13 cellular contexts compared by ENCODE assay signal in the genomic region with DNA sequence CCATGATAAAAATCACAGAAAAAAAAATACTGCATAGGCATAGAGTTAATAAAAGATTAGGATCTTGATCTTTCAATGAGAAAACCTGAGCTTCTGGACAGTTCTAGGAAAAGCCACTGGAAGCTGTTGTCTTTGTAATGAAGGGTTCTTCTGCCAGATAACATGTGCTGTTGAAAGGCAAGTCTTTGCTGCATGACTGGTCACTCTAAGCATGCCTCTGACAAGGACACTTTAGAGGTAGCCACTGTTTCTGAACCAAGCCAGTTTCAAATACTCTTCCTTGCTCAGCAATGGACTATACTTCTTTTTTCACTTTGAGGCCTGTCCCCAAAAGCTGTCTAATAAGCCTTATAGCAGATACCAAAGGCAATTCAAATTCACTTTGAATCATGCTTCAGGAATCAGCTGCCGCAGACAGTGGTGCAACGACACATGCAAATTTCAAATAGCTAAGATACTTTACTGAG.
DNase-seq lines count a peak whose midpoint lies in the region; ATAC-seq, FAIRE-seq and TF ChIP-seq lines count a peak whose summit lies in the region.
"Had no signal": no experiment of that assay in that cellular context is flagged by ENCODE, and none has a peak within 500 bp of the region (broad histone marks: within the 10 kb centered on the region; RNA-seq: fewer than 3 reads in every experiment).

No MANE protein-coding gene starts in this region.

- H3K4me2 ChIP-seq in mammary epithelial cell (ENCODE audit: insufficient read depth, low read depth, low read length) (no peak overlapping the region), K562 (ENCODE audit: insufficient read depth, low read length) (peak overlapping the region; percentile 46)

- no peak overlapping the region for H2AFZ ChIP-seq in mammary epithelial cell (ENCODE audit: low read depth, low read length)
- H2AFZ ChIP-seq in K562 (ENCODE audit: low read depth, low read length): peak overlapping the region; percentile 69

- H3K27me3 ChIP-seq in mammary epithelial cell (ENCODE audit: insufficient read depth, low read length): no peaks in the 10 kb centered on the region
- no peaks in the 10 kb centered on the region for H3K27me3 ChIP-seq in K562 (ENCODE audit: control insufficient read depth in 2 of 2, insufficient read depth in 2 of 2, low read length in 2 of 2)
- H3K27me3 ChIP-seq in uterus: no peaks in the 10 kb centered on the region
- H3K27me3 ChIP-seq: spleen had no signal

- H3K27me3 Mint-ChIP-seq in MCF 10A (ENCODE audit: insufficient read depth, unreplicated experiment): no peaks in the 10 kb centered on the region
- H3K27me3 Mint-ChIP-seq: activated CD4-positive, alpha-beta T cell treated with anti-CD3 and anti-CD28 coated beads for 36 hours had no signal

- ATAC-seq in K562: peak; percentile 77
- ATAC-seq: activated CD4-positive, alpha-beta T cell treated with anti-CD3 and anti-CD28 coated beads for 36 hours; activated naive CD4-positive, alpha-beta T cell treated with anti-CD3 and anti-CD28 coated beads, Interleukin-2, amount 50 U/mL, for 72 hours had no signal

- H3K36me3 Mint-ChIP-seq in MCF 10A (ENCODE audit: insufficient read depth, unreplicated experiment): peaks cover 21% of the 10 kb centered on the region

- peaks cover 7% of the 10 kb centered on the region for H3K9me3 Mint-ChIP-seq in MCF 10A (ENCODE audit: unreplicated experiment)

- no peaks in the 10 kb centered on the region for H4K20me1 ChIP-seq in mammary epithelial cell (ENCODE audit: insufficient read depth, low read length)
- no peaks in the 10 kb centered on the region for H4K20me1 ChIP-seq in K562 (replicated peaks; ENCODE audit: control insufficient read depth, insufficient read depth, low read length)

- in situ Hi-C loops in mammary epithelial cell (cut with MboI; ENCODE audit: low sequenced_read_pairs in 2 of 2): no loop called here
- in situ Hi-C loops in K562 (cut with MboI): no loop called here

- H3K9ac ChIP-seq in mammary epithelial cell (ENCODE audit: insufficient read depth, low read length) (no peak overlapping the region), K562 (ENCODE audit: insufficient read depth in 1 of 2, low read depth in 2 of 2, low read length in 2 of 2) (no peak overlapping the region)

- H3K79me2 ChIP-seq in mammary epithelial cell (ENCODE audit: insufficient read depth, low read length) (no peaks in the 10 kb centered on the region), K562 (ENCODE audit: control insufficient read depth, insufficient read depth, low read length) (no peaks in the 10 kb centered on the region)

- CTCF ChIA-PET in MCF 10A (lab: Yijun Ruan, JAX) (interaction anchor here (1.0 to 1.3 kb wide), 3 partner anchors 11 to 265 kb away, joined by 3 to 7 read pairs (median 4); no protein-coding TSS in a partner anchor), mammary epithelial cell (lab: Charles Lee; ENCODE audit: low non-redundant PET) (no interaction called here), K562 (lab: Yijun Ruan, JAX; ENCODE audit: low intra/inter-chr PET ratio) (interaction anchor here (0.7 kb wide), 1 partner anchor 253 kb away, joined by 5 read pairs; no protein-coding TSS in a partner anchor)

- WGBS in mammary epithelial cell (ENCODE audit: low coverage, missing lambda C conversion rate): 100% methylated on average over 2 of the region's 2 CpGs
- 62% methylated on average over 2 of the region's 2 CpGs for WGBS in K562 (ENCODE audit: insufficient coverage, low coverage, missing lambda C conversion rate)

- peak; percentile 81 for FAIRE-seq in K562 (lab: Jason Lieb, UNC)
- FAIRE-seq: endothelial cell of umbilical vein had no signal

- POLR2A ChIA-PET in MCF 10A (lab: Yijun Ruan, JAX) (interaction anchor here (0.5 to 4.7 kb wide), 13 partner anchors 9 to 694 kb away, joined by 3 to 41 read pairs (median 4); a partner anchor contains a TSS), K562 (lab: Yijun Ruan, JAX) (interaction anchor here (0.8 to 1.6 kb wide), 10 partner anchors 10 to 70 kb away, joined by 3 to 9 read pairs (median 3); a partner anchor contains a TSS)

- peaks cover 45% of the 10 kb centered on the region for H3K4me1 Mint-ChIP-seq in MCF 10A (ENCODE audit: insufficient read depth, unreplicated experiment)

- H3K36me3 ChIP-seq in mammary epithelial cell (ENCODE audit: insufficient read depth, low read length) (no peaks in the 10 kb centered on the region), K562 (ENCODE audit: control insufficient read depth, insufficient read depth, low read length) (no peaks in the 10 kb centered on the region), uterus (no peaks in the 10 kb centered on the region)
- H3K36me3 ChIP-seq: spleen had no signal

- no peak overlapping the region for H3K4me3 Mint-ChIP-seq in MCF 10A (ENCODE audit: unreplicated experiment)
- H3K4me3 Mint-ChIP-seq: activated CD4-positive, alpha-beta T cell treated with anti-CD3 and anti-CD28 coated beads for 36 hours had no signal

- H3K9me1 ChIP-seq in K562 (ENCODE audit: control insufficient read depth, insufficient read depth, low read length): no peaks in the 10 kb centered on the region

- intact Hi-C loops in MCF 10A (cut with micrococcal nuclease): no loop called here
- intact Hi-C loops in mammary epithelial cell (cut with micrococcal nuclease): no loop called here
- intact Hi-C loops in K562 (cut with micrococcal nuclease): loop anchor here (5.0 kb wide), 1 partner anchor 67 kb away; no protein-coding TSS in a partner anchor
- intact Hi-C loops in uterus (cut with DNase I; ENCODE audit: low total_unique reads): no loop called here

- H3K4me1 ChIP-seq in mammary epithelial cell (ENCODE audit: insufficient read depth, low read length) (peaks cover 30% of the 10 kb centered on the region), K562 (replicated peaks in 1 of 2; ENCODE audit: control insufficient read depth in 2 of 2, insufficient read depth in 2 of 2, low read length in 2 of 2) (peaks cover 0 to 43% of the 10 kb centered on the region in 2 experiments; a peak in 3 of 5 replicates), uterus (no peaks in the 10 kb centered on the region)

- H3K9me3 ChIP-seq in mammary epithelial cell (replicated peaks; ENCODE audit: insufficient read depth, low read length): no peaks in the 10 kb centered on the region
- H3K9me3 ChIP-seq in K562 (replicated peaks; ENCODE audit: control insufficient read depth, insufficient read depth, low read depth, low read length): no peaks in the 10 kb centered on the region; the same call in 1 of the 2 replicates
- H3K9me3 ChIP-seq in uterus: no peaks in the 10 kb centered on the region
- H3K9me3 ChIP-seq: spleen had no signal

- BruUV-seq in MCF 10A (replicated peaks; lab: Mats Ljungman, UMichigan): no TSS peak
- no TSS peak for BruUV-seq in mammary epithelial cell (replicated peaks; lab: Mats Ljungman, UMichigan)
- BruUV-seq in K562 (replicated peaks; lab: Mats Ljungman, UMichigan): no TSS peak

- dilution Hi-C loops in mammary epithelial cell (cut with HindIII; ENCODE audit: low sequenced_read_pairs): loop anchor here (5.0 kb wide), 1 partner anchor 57 kb away; no protein-coding TSS in a partner anchor

- TF ChIP-seq CTCF in MCF 10A (IDR thresholded peaks at IDR 0.05; ENCODE audit: unreplicated experiment) (no peak), mammary epithelial cell (conservative IDR thresholded peaks at IDR 0.05 in 1 of 2, IDR thresholded peaks at IDR 0.05 in 1 of 2; ENCODE audit: extremely low read depth in 1 of 2, insufficient read depth in 1 of 2, low read depth in 1 of 2, low read length in 2 of 2) (no peak), K562 (IDR thresholded peaks at IDR 0.05 in 2 of 3, conservative IDR thresholded peaks at IDR 0.05 in 1 of 3; ENCODE audit: insufficient read depth in 2 of 3, low read depth in 1 of 3, low read length in 3 of 3) (no peak), uterus (IDR thresholded peaks at IDR 0.05) (no peak)

- H3K4me3 ChIP-seq in mammary epithelial cell (replicated peaks in 1 of 3; ENCODE audit: insufficient read depth in 1 of 3, low read depth in 2 of 3, low read length in 3 of 3) (no peak overlapping the region), K562 (no peak overlapping the region), uterus (no peak overlapping the region)
- H3K4me3 ChIP-seq: spleen had no signal

- TF ChIP-seq POLR2A in K562 (conservative IDR thresholded peaks at IDR 0.05) (no peak), uterus (IDR thresholded peaks at IDR 0.05) (no peak)

- TF ChIP-seq RAD21 in K562 (CRISPR knock-in tag; conservative IDR thresholded peaks at IDR 0.05 in 1 of 2, IDR thresholded peaks at IDR 0.05 in 1 of 2): 0 out of 4 replicates have a peak, but pooled peaks of 1 of the 2 experiments have one; percentile 2

- no peak for DNase-seq in MCF 10A (ENCODE audit: unreplicated experiment)
- no peak for DNase-seq in mammary epithelial cell
- DNase-seq in K562 (ENCODE audit: extremely low read depth in 1 of 4, low spot score in 3 of 4): peak in 3 of 4 experiments; percentile 14 to 65 (median 64)
- DNase-seq in islet precursor cell: peak; percentile 68
- DNase-seq in uterus: no peak
- DNase-seq in mucosa of gallbladder (ENCODE audit: low spot score): no peak
- DNase-seq in NCI-H1930 (lab: John Stamatoyannopoulos, UW): no peak
- DNase-seq in central memory CD4-positive, alpha-beta T cell: no peak
- DNase-seq: ACHN; activated CD4-positive, alpha-beta T cell treated with anti-CD3 and anti-CD28 coated beads for 36 hours; spleen had no signal

- H3K27ac ChIP-seq in mammary epithelial cell (ENCODE audit: insufficient read depth, low read depth, low read length): no peak overlapping the region
- peak overlapping the region; percentile 31; the same call in 2 of the 3 replicates for H3K27ac ChIP-seq in K562 (ENCODE audit: extremely low read depth, low read depth, low read length)
- H3K27ac ChIP-seq in uterus: peak overlapping the region; percentile 0 to 16
- H3K27ac ChIP-seq: spleen had no signal

- peak overlapping the region; percentile 95 for H3K27ac Mint-ChIP-seq in MCF 10A (ENCODE audit: low read depth, unreplicated experiment)
- H3K27ac Mint-ChIP-seq: activated naive CD4-positive, alpha-beta T cell treated with anti-CD3 and anti-CD28 coated beads, Interleukin-2, amount 50 U/mL, for 72 hours had no signal

- peak; percentile 69 for TF ChIP-seq EP300 in K562 (IDR thresholded peaks at IDR 0.05; ENCODE audit: low read length)

TF ChIP-seq in K562, 482 proteins besides CTCF, POLR2A, EP300 and RAD21 (continues in another document):
- peak; percentile 58 for TF ChIP-seq GATA2 (CRISPR knock-in tag; IDR thresholded peaks at IDR 0.05)
- peak; percentile 69 for TF ChIP-seq SMARCA4 (IDR thresholded peaks at IDR 0.05)
- no peak for TF ChIP-seq GABPA (tag; conservative IDR thresholded peaks at IDR 0.05; ENCODE audit: low read depth)
- TF ChIP-seq CTBP1 (IDR thresholded peaks at IDR 0.05; ENCODE audit: borderline replicate concordance): peak; percentile 21; the same call in 1 of the 2 replicates
- TF ChIP-seq RFX7 (CRISPR knock-in tag; IDR thresholded peaks at IDR 0.05): no peak
- TF ChIP-seq ESRRA (IDR thresholded peaks at IDR 0.05; ENCODE audit: borderline replicate concordance, low read depth): peak; percentile 60; the same call in 1 of the 2 replicates

Comparison
In these comparisons a context has a peak if more than half of its experiments do, and no peak if none do; other contexts are left out.
1. DNase-seq: peak in K562 (3 of 4) and islet precursor cell (single experiment); none in MCF 10A (single experiment), mammary epithelial cell (single experiment), uterus (0 of 2), mucosa of gallbladder (single experiment), NCI-H1930 (0 of 2) and central memory CD4-positive, alpha-beta T cell (single experiment).